ENCODE assay signal across 22 cellular contexts in the genomic region with DNA sequence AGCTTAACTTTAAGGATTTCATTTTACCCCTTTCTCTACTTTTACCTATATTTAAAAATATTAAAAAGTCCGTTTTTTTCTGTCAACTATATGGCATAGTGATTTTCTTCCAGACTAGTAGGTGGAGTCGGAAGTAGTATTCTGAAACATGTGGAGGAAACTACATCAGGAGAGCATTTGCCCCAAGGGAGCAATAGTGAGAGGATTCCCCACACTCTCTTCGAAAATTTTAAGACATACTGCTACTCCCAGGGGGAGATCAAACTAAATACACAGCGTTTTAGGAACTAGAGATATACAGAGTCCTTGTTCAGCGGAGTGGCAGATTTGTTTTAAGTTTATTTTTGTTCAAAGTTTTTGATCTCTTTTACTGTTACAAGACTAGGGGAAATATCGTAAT.
"Had no signal": no experiment of that assay in that cellular context is flagged by ENCODE, and none has a peak within 500 bp of the region (broad histone marks: within the 10 kb centered on the region; RNA-seq: fewer than 3 reads in every experiment).

No MANE protein-coding gene starts in this region.

- FAIRE-seq: HepG2, RCC 7860 had no signal

- H3K4me1 ChIP-seq: SJCRH30 had no signal

- H3K4me3 ChIP-seq: MG63, SJCRH30 had no signal

- DNase-seq: IMR-90, Karpas-422, KG1, MG63, NCI-H1092, NCI-H1105 treated with DMSO at 0.1 percent for 48 hours, NCI-H1417 treated with DMSO at 0.1 percent for 48 hours, NCI-H146, NCI-H1694 treated with DMSO at 0.1 percent for 48 hours, NCI-H2029, NCI-H2081 treated with DMSO at 0.1 percent for 48 hours, NCI-H2171, NCI-H345, NCI-H446 treated with DMSO at 0.1 percent for 48 hours, NCI-H510A treated with DMSO at 0.1 percent for 48 hours, NCI-H526, NCI-H748 treated with DMSO at 0.1 percent for 48 hours, RPMI8226, SHP77, SJCRH30 had no signal

- H3K27ac ChIP-seq: SJCRH30 had no signal

- H3K27me3 ChIP-seq: MG63, SJCRH30 had no signal

- H3K9me3 ChIP-seq: MG63, SJCRH30 had no signal

- H3K36me3 ChIP-seq: MG63, SJCRH30 had no signal
